ENCODE assay signal across 33 cellular contexts in genomic region chr16:1049976-1050247, GRCh38. TPM values are rescaled to one million over a fixed set of nuclear protein-coding genes. Genes with fewer than 3 reads are reported as not detected.
"Had no signal": no experiment of that assay in that cellular context is flagged by ENCODE, and none has a peak within 500 bp of the region (broad histone marks: within the 10 kb centered on the region; RNA-seq: fewer than 3 reads in every experiment).

No MANE protein-coding gene starts in this region.

- H3K9me3 ChIP-seq: colonic mucosa, esophagus squamous epithelium, gastrocnemius medialis, heart right ventricle, left lung, lower lobe of right lung, mucosa of descending colon had no signal

- FAIRE-seq: endometrium, islet of Langerhans, keratinocyte had no signal

- ATAC-seq: esophagus mucosa, gastrocnemius medialis, heart right ventricle, left cardiac atrium, left lung, left ventricle myocardium superior, lower lobe of right lung, mucosa of descending colon had no signal

- DNase-seq: colonic mucosa; cortex of kidney; effector CD4-positive, alpha-beta T cell; effector memory CD4-positive, alpha-beta T cell; erythroblast; esophagus squamous epithelium; foreskin fibroblast; foreskin melanocyte; gastrocnemius medialis; glutamatergic neuron; head of caudate nucleus; heart right ventricle; hippocampal formation; left cardiac atrium; left lung; left ventricle myocardium superior; lower lobe of right lung; mesenchymal stem cell; mucosa of descending colon; naive B cell had no signal

- H3K27ac ChIP-seq: colonic mucosa, epithelial cell of prostate, esophagus squamous epithelium, gastrocnemius medialis, heart right ventricle, left lung, lower lobe of right lung had no signal

- H3K4me3 ChIP-seq: colonic mucosa, esophagus squamous epithelium, gastrocnemius medialis, heart right ventricle, left lung, lower lobe of right lung, mucosa of descending colon had no signal

- H3K4me1 ChIP-seq: colonic mucosa, left lung, lower lobe of right lung had no signal

- H3K36me3 ChIP-seq: colonic mucosa, esophagus squamous epithelium, gastrocnemius medialis, heart right ventricle, left lung, lower lobe of right lung had no signal

RNA-seq across cellular contexts. Expression of gene SSTR5, which starts 22.6 kb away (rescaled TPM):
- total RNA-seq: esophagus mucosa, esophagus squamous epithelium, glomerular endothelial cell, kidney epithelial cell, left lung, lower lobe of right lung, mesenteric fat pad, mesothelial cell of epicardium, mucosa of descending colon had no signal
- polyA plus RNA-seq: keratinocyte had no signal

RNA-seq across cellular contexts. Expression of gene C1QTNF8, which starts 46.1 kb away (rescaled TPM):
- total RNA-seq: colonic mucosa, dermis microvascular lymphatic vessel endothelial cell, esophagus mucosa, esophagus squamous epithelium, gastrocnemius medialis, glomerular endothelial cell, kidney epithelial cell, left cardiac atrium, left lung, left ventricle myocardium superior, lower leg skin, lower lobe of right lung, lung microvascular endothelial cell, mesenteric fat pad, mesothelial cell of epicardium, mucosa of descending colon, myocyte had no signal
- polyA plus RNA-seq: heart right ventricle, keratinocyte had no signal
